Comparison of ENCODE assay signal across 33 cellular contexts in the genomic region with DNA sequence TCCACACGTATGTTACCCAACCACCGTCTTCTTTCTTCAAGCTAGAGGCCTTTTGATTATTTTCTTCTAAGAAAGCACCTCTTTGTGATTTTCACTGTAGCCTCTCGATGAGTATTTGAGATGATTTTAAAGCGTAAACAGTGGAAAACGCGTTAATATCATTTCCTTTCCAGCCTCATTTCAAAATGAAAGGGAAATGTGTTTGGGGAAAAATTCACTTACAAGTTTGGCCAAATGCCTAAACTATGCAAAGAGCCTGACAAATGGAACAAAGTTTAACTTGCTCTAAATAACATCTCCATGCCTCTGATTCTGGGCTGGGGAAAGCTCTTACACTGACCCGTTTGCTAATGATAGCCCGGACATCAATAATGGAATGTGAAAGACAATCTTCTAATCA. TPM values are rescaled to one million over a fixed set of nuclear protein-coding genes. Genes with fewer than 3 reads are reported as not detected.
"Had no signal": no experiment of that assay in that cellular context is flagged by ENCODE, and none has a peak within 500 bp of the region (broad histone marks: within the 10 kb centered on the region; RNA-seq: fewer than 3 reads in every experiment).

No MANE protein-coding gene starts in this region.

- H3K9me3 Mint-ChIP-seq: activated CD4-positive, alpha-beta memory T cell treated with anti-CD3 and anti-CD28 coated beads, Interleukin-2, amount 10 ng/mL, durations not matched to agents 7 days and 5 days; activated CD4-positive, alpha-beta T cell treated with anti-CD3 and anti-CD28 coated beads, Interleukin-2, amount 10 ng/mL, durations not matched to agents 7 days and 5 days; activated naive CD4-positive, alpha-beta T cell treated with anti-CD3 and anti-CD28 coated beads, Interleukin-2, amount 10 ng/mL, durations not matched to agents 7 days and 5 days; activated naive CD4-positive, alpha-beta T cell treated with anti-CD3 and anti-CD28 coated beads, Interleukin-2, amount 50 U/mL, for 24 hours; activated naive CD8-positive, alpha-beta T cell treated with anti-CD3 and anti-CD28 coated beads, Interleukin-2, amount 10 ng/mL, durations not matched to agents 7 days and 5 days; activated naive CD8-positive, alpha-beta T cell treated with anti-CD3 and anti-CD28 coated beads, Interleukin-2, amount 50 U/mL, for 24 hours; activated T-cell treated with anti-CD3 and anti-CD28 coated beads, Interleukin-2, amount 50 U/mL, for 24 hours; activated T-helper 2 cell treated with anti-CD3 and anti-CD28 coated beads, Interferon-gamma antibody, Interleukin-2, Interleukin-4, amounts not matched to agents 10 μg/mL and 5 μg/mL and 100 μg/mL, durations not matched to agents 14 hours and 24 hours and 36 hours; T-helper 1 cell treated with Interleukin-12 subunit alpha and Interleukin-12 subunit beta and Interleukin-4 antibody, amounts not matched to agents 30 μg/mL and 1 μg/mL, for 36 hours; T-helper 2 cell treated with Interferon-gamma antibody and Interleukin-4, amounts not matched to agents 5 μg/mL and 100 μg/mL, for 36 hours had no signal

- ATAC-seq: activated CD8-positive, alpha-beta memory T cell treated with anti-CD3 and anti-CD28 coated beads, Interleukin-2, amount 10 ng/mL, durations not matched to agents 7 days and 5 days; activated CD8-positive, alpha-beta T cell treated with anti-CD3 and anti-CD28 coated beads, Interleukin-2, amount 10 ng/mL, durations not matched to agents 7 days and 5 days; activated naive CD8-positive, alpha-beta T cell treated with anti-CD3 and anti-CD28 coated beads, Interleukin-2, amount 50 U/mL, for 24 hours; body of pancreas had no signal

- H3K4me3 ChIP-seq: adrenal gland, body of pancreas, breast epithelium had no signal

- H3K4me1 Mint-ChIP-seq: activated CD4-positive, alpha-beta memory T cell treated with anti-CD3 and anti-CD28 coated beads, Interleukin-2, amount 10 ng/mL, durations not matched to agents 7 days and 5 days; activated CD4-positive, alpha-beta T cell treated with anti-CD3 and anti-CD28 coated beads, Interleukin-2, amount 10 ng/mL, durations not matched to agents 7 days and 5 days; activated CD8-positive, alpha-beta memory T cell treated with anti-CD3 and anti-CD28 coated beads, Interleukin-2, amount 10 ng/mL, durations not matched to agents 7 days and 5 days; activated naive CD4-positive, alpha-beta T cell treated with anti-CD3 and anti-CD28 coated beads, Interleukin-2, amount 10 ng/mL, durations not matched to agents 7 days and 5 days; activated naive CD4-positive, alpha-beta T cell treated with anti-CD3 and anti-CD28 coated beads, Interleukin-2, amount 50 U/mL, for 24 hours; activated naive CD8-positive, alpha-beta T cell treated with anti-CD3 and anti-CD28 coated beads, Interleukin-2, amount 10 ng/mL, durations not matched to agents 7 days and 5 days; activated naive CD8-positive, alpha-beta T cell treated with anti-CD3 and anti-CD28 coated beads, Interleukin-2, amount 50 U/mL, for 24 hours had no signal

- H3K27ac ChIP-seq: adrenal gland, body of pancreas, brain microvascular endothelial cell, breast epithelium, VCaP had no signal

- H3K36me3 ChIP-seq: adrenal gland, brain microvascular endothelial cell, breast epithelium had no signal

- H3K9me3 ChIP-seq: adrenal gland, body of pancreas, breast epithelium had no signal

- H3K4me1 ChIP-seq: adrenal gland, body of pancreas, breast epithelium had no signal

- H3K36me3 Mint-ChIP-seq: activated CD8-positive, alpha-beta memory T cell treated with anti-CD3 and anti-CD28 coated beads, Interleukin-2, amount 10 ng/mL, durations not matched to agents 7 days and 5 days; activated naive CD4-positive, alpha-beta T cell treated with anti-CD3 and anti-CD28 coated beads, Interleukin-2, amount 10 ng/mL, durations not matched to agents 7 days and 5 days; activated naive CD4-positive, alpha-beta T cell treated with anti-CD3 and anti-CD28 coated beads, Interleukin-2, amount 50 U/mL, for 24 hours; activated naive CD8-positive, alpha-beta T cell; activated naive CD8-positive, alpha-beta T cell treated with anti-CD3 and anti-CD28 coated beads, Interleukin-2, amount 10 ng/mL, durations not matched to agents 7 days and 5 days had no signal

- H3K27me3 ChIP-seq: adrenal gland, body of pancreas, brain microvascular endothelial cell, breast epithelium had no signal

- H3K27me3 Mint-ChIP-seq: activated CD4-positive, alpha-beta memory T cell treated with anti-CD3 and anti-CD28 coated beads, Interleukin-2, amount 10 ng/mL, durations not matched to agents 7 days and 5 days had no signal

- H3K27ac Mint-ChIP-seq: activated CD4-positive, alpha-beta memory T cell treated with anti-CD3 and anti-CD28 coated beads, Interleukin-2, amount 10 ng/mL, durations not matched to agents 7 days and 5 days; activated CD4-positive, alpha-beta T cell treated with anti-CD3 and anti-CD28 coated beads, Interleukin-2, amount 10 ng/mL, durations not matched to agents 7 days and 5 days; activated CD8-positive, alpha-beta memory T cell treated with anti-CD3 and anti-CD28 coated beads, Interleukin-2, amount 10 ng/mL, durations not matched to agents 7 days and 5 days; activated CD8-positive, alpha-beta T cell treated with anti-CD3 and anti-CD28 coated beads, Interleukin-2, amount 10 ng/mL, durations not matched to agents 7 days and 5 days; activated naive CD4-positive, alpha-beta T cell treated with anti-CD3 and anti-CD28 coated beads, Interleukin-2, amount 10 ng/mL, durations not matched to agents 7 days and 5 days; activated naive CD4-positive, alpha-beta T cell treated with anti-CD3 and anti-CD28 coated beads, Interleukin-2, amount 50 U/mL, for 24 hours; activated naive CD8-positive, alpha-beta T cell; activated naive CD8-positive, alpha-beta T cell treated with anti-CD3 and anti-CD28 coated beads, Interleukin-2, amount 10 ng/mL, durations not matched to agents 7 days and 5 days; activated naive CD8-positive, alpha-beta T cell treated with anti-CD3 and anti-CD28 coated beads, Interleukin-2, amount 50 U/mL, for 24 hours; activated T-cell treated with anti-CD3 and anti-CD28 coated beads, Interleukin-2, amount 50 U/mL, for 24 hours; activated T-helper 2 cell treated with anti-CD3 and anti-CD28 coated beads, Interferon-gamma antibody, Interleukin-2, Interleukin-4, amounts not matched to agents 10 μg/mL and 5 μg/mL and 100 μg/mL, durations not matched to agents 14 hours and 24 hours and 36 hours; T-helper 1 cell treated with Interleukin-12 subunit alpha and Interleukin-12 subunit beta and Interleukin-4 antibody, amounts not matched to agents 30 μg/mL and 1 μg/mL, for 36 hours; T-helper 2 cell treated with Interferon-gamma antibody and Interleukin-4, amounts not matched to agents 5 μg/mL and 100 μg/mL, for 36 hours had no signal

- H3K4me3 Mint-ChIP-seq: activated CD4-positive, alpha-beta memory T cell treated with anti-CD3 and anti-CD28 coated beads, Interleukin-2, amount 10 ng/mL, durations not matched to agents 7 days and 5 days; activated CD4-positive, alpha-beta T cell treated with anti-CD3 and anti-CD28 coated beads, Interleukin-2, amount 10 ng/mL, durations not matched to agents 7 days and 5 days; activated CD8-positive, alpha-beta memory T cell treated with anti-CD3 and anti-CD28 coated beads, Interleukin-2, amount 10 ng/mL, durations not matched to agents 7 days and 5 days; activated CD8-positive, alpha-beta T cell treated with anti-CD3 and anti-CD28 coated beads, Interleukin-2, amount 10 ng/mL, durations not matched to agents 7 days and 5 days; activated naive CD4-positive, alpha-beta T cell treated with anti-CD3 and anti-CD28 coated beads, Interleukin-2, amount 10 ng/mL, durations not matched to agents 7 days and 5 days; activated naive CD4-positive, alpha-beta T cell treated with anti-CD3 and anti-CD28 coated beads, Interleukin-2, amount 50 U/mL, for 24 hours; activated naive CD8-positive, alpha-beta T cell; activated naive CD8-positive, alpha-beta T cell treated with anti-CD3 and anti-CD28 coated beads, Interleukin-2, amount 10 ng/mL, durations not matched to agents 7 days and 5 days; activated naive CD8-positive, alpha-beta T cell treated with anti-CD3 and anti-CD28 coated beads, Interleukin-2, amount 50 U/mL, for 24 hours; activated T-cell treated with anti-CD3 and anti-CD28 coated beads, Interleukin-2, amount 50 U/mL, for 24 hours; T-helper 1 cell treated with Interleukin-12 subunit alpha and Interleukin-12 subunit beta and Interleukin-4 antibody, amounts not matched to agents 30 μg/mL and 1 μg/mL, for 36 hours; T-helper 2 cell treated with Interferon-gamma antibody and Interleukin-4, amounts not matched to agents 5 μg/mL and 100 μg/mL, for 36 hours had no signal

- DNase-seq: activated CD4-positive, alpha-beta memory T cell treated with anti-CD3 and anti-CD28 coated beads, Interleukin-2, amount 10 ng/mL, durations not matched to agents 7 days and 5 days; activated CD4-positive, alpha-beta T cell treated with anti-CD3 and anti-CD28 coated beads for 4 hours; activated CD4-positive, alpha-beta T cell treated with anti-CD3 and anti-CD28 coated beads, Interleukin-2, amount 10 ng/mL, durations not matched to agents 7 days and 5 days; activated CD4-positive, alpha-beta T cell treated with anti-CD3 and anti-CD28 coated beads, Interleukin-2, amount 50 U/mL, for 48 hours; activated CD4-positive, CD25-positive, alpha-beta regulatory T cell treated with anti-CD3 and anti-CD28 coated beads, Interleukin-2, amount 50 U/mL, for 72 hours; activated CD8-positive, alpha-beta memory T cell treated with anti-CD3 and anti-CD28 coated beads for 24 hours; activated CD8-positive, alpha-beta memory T cell treated with anti-CD3 and anti-CD28 coated beads, Interleukin-2, amount 10 ng/mL, durations not matched to agents 7 days and 5 days; activated CD8-positive, alpha-beta memory T cell treated with anti-CD3 and anti-CD28 coated beads, Interleukin-2, amount 50 U/mL, for 48 hours; activated CD8-positive, alpha-beta T cell treated with anti-CD3 and anti-CD28 coated beads, Interleukin-2, amount 10 ng/mL, durations not matched to agents 7 days and 5 days; activated effector memory CD4-positive, alpha-beta T cell treated with Interleukin-2 at 50 U/mL for 16 hours; activated gamma-delta T cell; activated naive CD4-positive, alpha-beta T cell treated with anti-CD3 and anti-CD28 coated beads, Interleukin-2, amount 10 ng/mL, durations not matched to agents 7 days and 5 days; activated naive CD4-positive, alpha-beta T cell treated with Interleukin-2 at 50 U/mL for 16 hours; activated naive CD8-positive, alpha-beta T cell treated with anti-CD3 and anti-CD28 coated beads, Interleukin-2, amount 10 ng/mL, durations not matched to agents 7 days and 5 days; activated naive CD8-positive, alpha-beta T cell treated with anti-CD3 and anti-CD28 coated beads, Interleukin-2, amount 50 U/mL, for 24 hours; activated T-cell treated with anti-CD3 and anti-CD28 coated beads, Interleukin-2, amount 50 U/mL, for 24 hours; activated T-cell treated with anti-CD3 and anti-CD28 coated beads, Interleukin-2, amount 50 U/mL, for 48 hours; adrenal gland; amniotic stem cell; aorta; body of pancreas; brain microvascular endothelial cell; central memory CD4-positive, alpha-beta T cell; T-helper 1 cell; T-helper 2 cell; T-helper 9 cell had no signal

RNA-seq across cellular contexts. Expression of gene HS3ST2, which starts 43.3 kb away (rescaled TPM):
- total RNA-seq: activated CD4-positive, alpha-beta memory T cell treated with anti-CD3 and anti-CD28 coated beads, Interleukin-2, amount 10 ng/mL, durations not matched to agents 7 days and 5 days; activated CD4-positive, alpha-beta T cell treated with anti-CD3 and anti-CD28 coated beads, Interleukin-2, amount 10 ng/mL, durations not matched to agents 7 days and 5 days; activated CD8-positive, alpha-beta memory T cell treated with anti-CD3 and anti-CD28 coated beads, Interleukin-2, amount 10 ng/mL, durations not matched to agents 7 days and 5 days; activated CD8-positive, alpha-beta T cell treated with anti-CD3 and anti-CD28 coated beads, Interleukin-2, amount 10 ng/mL, durations not matched to agents 7 days and 5 days; activated T-helper 2 cell treated with anti-CD3 and anti-CD28 coated beads, Interferon-gamma antibody, Interleukin-2, Interleukin-4, amounts not matched to agents 10 μg/mL and 5 μg/mL and 100 μg/mL, durations not matched to agents 14 hours and 24 hours and 36 hours had no signal
